16 cellular contexts compared by ENCODE assay signal in genomic region chr4:121360496-121360895, GRCh38. TPM values are rescaled to one million over a fixed set of nuclear protein-coding genes. Genes with fewer than 3 reads are reported as not detected.
"Had no signal": no experiment of that assay in that cellular context is flagged by ENCODE, and none has a peak within 500 bp of the region (broad histone marks: within the 10 kb centered on the region; RNA-seq: fewer than 3 reads in every experiment).

No MANE protein-coding gene starts in this region.

- ATAC-seq: activated CD4-positive, CD25-positive, alpha-beta regulatory T cell treated with anti-CD3 and anti-CD28 coated beads, Interleukin-2, amount 50 U/mL, for 24 hours; mucosa of descending colon; natural killer cell; right lobe of liver had no signal

- H3K27ac ChIP-seq: cardiac muscle cell, right lobe of liver, upper lobe of left lung had no signal

- H3K27ac Mint-ChIP-seq: activated naive CD8-positive, alpha-beta T cell; natural killer cell had no signal

- FAIRE-seq: colon had no signal

- H3K36me3 Mint-ChIP-seq: activated naive CD8-positive, alpha-beta T cell; natural killer cell had no signal

- H3K4me1 Mint-ChIP-seq: natural killer cell had no signal

- DNase-seq: activated effector memory CD4-positive, alpha-beta T cell treated with Interleukin-2 at 50 U/mL for 16 hours; activated T-cell treated with anti-CD3 and anti-CD28 coated beads, Interleukin-2, amount 50 U/mL, for 1 hour; anterior cingulate cortex; glutamatergic neuron; mucosa of descending colon; natural killer cell; nucleus accumbens; right lobe of liver; stimulated activated naive CD4-positive, alpha-beta T cell; upper lobe of left lung had no signal

- H3K9me3 Mint-ChIP-seq: natural killer cell had no signal

- H3K36me3 ChIP-seq: cardiac muscle cell, right lobe of liver, upper lobe of left lung had no signal

- H3K4me3 Mint-ChIP-seq: activated naive CD8-positive, alpha-beta T cell; natural killer cell had no signal

- H3K4me1 ChIP-seq: right lobe of liver, upper lobe of left lung had no signal

- H3K9me3 ChIP-seq: mucosa of descending colon, right lobe of liver, upper lobe of left lung had no signal

- H3K4me3 ChIP-seq: cardiac muscle cell, mucosa of descending colon, right lobe of liver, upper lobe of left lung had no signal

- H3K27me3 ChIP-seq: cardiac muscle cell, right lobe of liver, upper lobe of left lung had no signal

RNA-seq across cellular contexts. Expression of gene QRFPR, which starts 20.3 kb away (rescaled TPM):
- total RNA-seq: mucosa of descending colon; natural killer cell; posterior vena cava; right lobe of liver; T-helper 2 cell treated with Interferon-gamma antibody and Interleukin-4, amounts not matched to agents 100 ng/mL and 5 ng/mL, for 36 hours; upper lobe of left lung had no signal
